In the genomic region with DNA sequence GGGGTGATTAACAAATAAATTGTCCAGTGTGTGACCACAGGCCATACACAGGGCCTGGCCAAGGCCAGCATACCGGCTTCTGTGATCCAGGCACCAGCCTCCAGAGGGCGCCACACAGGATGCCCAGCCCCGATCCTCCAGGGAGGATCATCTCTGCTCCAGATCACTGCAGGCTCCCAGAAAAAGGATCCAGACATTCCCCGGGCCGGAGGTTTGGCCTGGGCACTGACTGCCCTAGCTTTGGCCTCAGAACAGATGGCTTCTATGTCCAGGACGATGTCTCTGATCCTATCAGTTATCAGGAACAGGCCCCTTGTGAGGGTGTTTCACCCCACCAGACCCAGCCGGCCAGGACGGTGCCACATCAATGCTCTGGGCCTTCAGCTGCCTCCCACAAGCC, we compare ENCODE assay signal across 8 cellular contexts.
A peak's percentile ranks its signal among the peaks of the same experiment; 100 is the strongest.
DNase-seq lines count a peak whose midpoint lies in the region; ATAC-seq and TF ChIP-seq lines count a peak whose summit lies in the region.

No MANE protein-coding gene starts in this region.

- H3K36me3 ChIP-seq in Loucy (ENCODE audit: insufficient read depth, low read length), result no peaks in the 10 kb centered on the region

- H3K9me3 Mint-ChIP-seq in activated T-cell treated with anti-CD3 and anti-CD28 coated beads, Interleukin-2, amount 50 U/mL, for 24 hours, result no peaks in the 10 kb centered on the region

- no peak overlapping the region for H3K4me3 ChIP-seq in Loucy (ENCODE audit: low read length, poor library complexity, severe bottlenecking)

- no peaks in the 10 kb centered on the region for H4K20me1 ChIP-seq in Loucy (ENCODE audit: insufficient read depth, low read length, poor library complexity, severe bottlenecking)

- H3F3A ChIP-seq in Loucy (ENCODE audit: low read depth), result no peaks in the 10 kb centered on the region

- H3K27ac Mint-ChIP-seq in activated T-cell treated with anti-CD3 and anti-CD28 coated beads, Interleukin-2, amount 50 U/mL, for 24 hours, result no peak overlapping the region

- H3K4me3 Mint-ChIP-seq in activated T-cell treated with anti-CD3 and anti-CD28 coated beads, Interleukin-2, amount 50 U/mL, for 24 hours, result no peak overlapping the region

- no peaks in the 10 kb centered on the region for H3K79me2 ChIP-seq in Loucy (ENCODE audit: insufficient read depth, low read length)

- H3K9me3 ChIP-seq in Loucy (ENCODE audit: insufficient read depth, low read depth, low read length), result no peaks in the 10 kb centered on the region

- peak; percentile 79 for ATAC-seq in left ventricle myocardium superior
- ATAC-seq in HG03039 (IDR thresholded peaks at IDR 0.05; ENCODE audit: unreplicated experiment), result no peak

- no peak overlapping the region for H3K9ac ChIP-seq in Loucy (ENCODE audit: low read depth, low read length, poor library complexity, severe bottlenecking)

- H3K36me3 Mint-ChIP-seq in activated T-cell treated with anti-CD3 and anti-CD28 coated beads, Interleukin-2, amount 50 U/mL, for 24 hours (ENCODE audit: low read depth), result no peaks in the 10 kb centered on the region

- peaks cover 2% of the 10 kb centered on the region for H3K4me1 Mint-ChIP-seq in activated T-cell treated with anti-CD3 and anti-CD28 coated beads, Interleukin-2, amount 50 U/mL, for 24 hours (ENCODE audit: low read depth)

- no peaks in the 10 kb centered on the region for H3K9me2 ChIP-seq in Loucy (replicated peaks; ENCODE audit: low read depth, low read length)

- DNase-seq in ACHN, result peak; percentile 49
- DNase-seq in GM10266 (ENCODE audit: extremely low spot score), result peak; percentile 84
- DNase-seq in activated T-cell treated with anti-CD3 and anti-CD28 coated beads, Interleukin-2, amount 50 U/mL, for 24 hours, result peak; percentile 47
- peak; percentile 66 for DNase-seq in left ventricle myocardium superior
- DNase-seq in stimulated activated CD4-positive, alpha-beta T cell treated with anti-CD3 and anti-CD28 coated beads, Interleukin-2, amount 100 ng/mL, for 48 hours, result peak; percentile 23 to 41
- DNase-seq in dedifferentiated amniotic fluid mesenchymal stem cell (ENCODE audit: extremely low spot score), result no peak

- in situ Hi-C loops in ACHN (cut with HindIII; ENCODE audit: low pct_ligation_motif_present, low pct_unique_long_range_greater_than_20kb, low sequenced_read_pairs), result no loop called here

- peaks cover 4% of the 10 kb centered on the region for H3K4me1 ChIP-seq in Loucy (ENCODE audit: insufficient read depth, low read length, poor library complexity, severe bottlenecking)

- peaks cover 13% of the 10 kb centered on the region for H3K27me3 Mint-ChIP-seq in activated T-cell treated with anti-CD3 and anti-CD28 coated beads, Interleukin-2, amount 50 U/mL, for 24 hours

- intact Hi-C loops in left ventricle myocardium superior (cut with micrococcal nuclease), result loop anchor here (10.0 kb wide), 1 partner anchor 227 kb away; no protein-coding TSS in a partner anchor

- peak; percentile 66 for TF ChIP-seq CTCF in GM10266 (IDR thresholded peaks at IDR 0.05; ENCODE audit: control insufficient read depth, insufficient read depth, low read depth, missing control alignments)
- TF ChIP-seq CTCF in Loucy (conservative IDR thresholded peaks at IDR 0.05; ENCODE audit: low read length), result peak; percentile 92

- no peak overlapping the region for H2AFZ ChIP-seq in Loucy (ENCODE audit: low read length)

- no peak overlapping the region for H3K4me2 ChIP-seq in Loucy (ENCODE audit: low read depth, low read length, poor library complexity, severe bottlenecking)

- H3K27me3 ChIP-seq in Loucy (ENCODE audit: insufficient read depth, low read length, poor library complexity, severe bottlenecking), result no peaks in the 10 kb centered on the region
